Comparison of ENCODE assay signal across 33 cellular contexts in genomic region chr5:2432070-2432920, GRCh38.
"Had no signal": no experiment of that assay in that cellular context is flagged by ENCODE, and none has a peak within 500 bp of the region (broad histone marks: within the 10 kb centered on the region; RNA-seq: fewer than 3 reads in every experiment).

No MANE protein-coding gene starts in this region.

- H3K27ac ChIP-seq: ascending aorta, cardiac muscle cell, SJSA1 had no signal

- H3K4me1 ChIP-seq: ascending aorta, SJSA1 had no signal

- FAIRE-seq: TTC549 had no signal

- H3K4me2 ChIP-seq: SK-N-SH had no signal

- H3K4me1 Mint-ChIP-seq: activated CD4-positive, alpha-beta T cell treated with anti-CD3 and anti-CD28 coated beads for 36 hours; activated CD4-positive, alpha-beta T cell treated with anti-CD3 and anti-CD28 coated beads, Interleukin-2, amount 10 ng/mL, durations not matched to agents 7 days and 5 days; activated naive CD4-positive, alpha-beta T cell treated with anti-CD3 and anti-CD28 coated beads, Interleukin-2, amount 50 U/mL, for 24 hours; activated naive CD8-positive, alpha-beta T cell treated with anti-CD3 and anti-CD28 coated beads, Interleukin-2, amount 10 ng/mL, durations not matched to agents 7 days and 5 days; central memory CD8-positive, alpha-beta T cell had no signal

- H3K9me3 ChIP-seq: ascending aorta, SK-N-SH had no signal

- H3K27me3 Mint-ChIP-seq: activated CD4-positive, alpha-beta T cell treated with anti-CD3 and anti-CD28 coated beads, Interleukin-2, amount 10 ng/mL, durations not matched to agents 7 days and 5 days; activated naive CD4-positive, alpha-beta T cell treated with anti-CD3 and anti-CD28 coated beads, Interleukin-2, amount 50 U/mL, for 24 hours; activated naive CD8-positive, alpha-beta T cell treated with anti-CD3 and anti-CD28 coated beads, Interleukin-2, amount 10 ng/mL, durations not matched to agents 7 days and 5 days had no signal

- H3K4me3 ChIP-seq: ascending aorta, cardiac muscle cell, SJSA1 had no signal

- H3K9ac ChIP-seq: SK-N-SH had no signal

- H3K36me3 ChIP-seq: ascending aorta, cardiac muscle cell, SJSA1 had no signal

- H3K27ac Mint-ChIP-seq: activated CD4-positive, alpha-beta T cell treated with anti-CD3 and anti-CD28 coated beads for 36 hours; activated CD4-positive, alpha-beta T cell treated with anti-CD3 and anti-CD28 coated beads, Interleukin-2, amount 10 ng/mL, durations not matched to agents 7 days and 5 days; activated CD8-positive, alpha-beta T cell treated with anti-CD3 and anti-CD28 coated beads, Interleukin-2, amount 10 ng/mL, durations not matched to agents 7 days and 5 days; activated naive CD4-positive, alpha-beta T cell treated with anti-CD3 and anti-CD28 coated beads, Interleukin-2, amount 50 U/mL, for 24 hours; activated naive CD8-positive, alpha-beta T cell treated with anti-CD3 and anti-CD28 coated beads, Interleukin-2, amount 10 ng/mL, durations not matched to agents 7 days and 5 days; activated T-cell treated with anti-CD3 and anti-CD28 coated beads, Interleukin-2, amount 50 U/mL, for 24 hours; activated T-helper 2 cell treated with anti-CD3 and anti-CD28 coated beads, Interferon-gamma antibody, Interleukin-2, Interleukin-4, amounts not matched to agents 10 μg/mL and 5 μg/mL and 100 μg/mL, durations not matched to agents 14 hours and 24 hours and 36 hours; T-helper 1 cell treated with Interleukin-12 subunit alpha and Interleukin-12 subunit beta and Interleukin-4 antibody, amounts not matched to agents 30 μg/mL and 1 μg/mL, for 36 hours; T-helper 2 cell treated with Interferon-gamma antibody and Interleukin-4, amounts not matched to agents 5 μg/mL and 100 μg/mL, for 36 hours; WTC11 had no signal

- H3K27me3 ChIP-seq: ascending aorta, cardiac muscle cell, SJSA1 had no signal

- H3K36me3 Mint-ChIP-seq: activated naive CD4-positive, alpha-beta T cell treated with anti-CD3 and anti-CD28 coated beads, Interleukin-2, amount 50 U/mL, for 24 hours; activated naive CD8-positive, alpha-beta T cell treated with anti-CD3 and anti-CD28 coated beads, Interleukin-2, amount 10 ng/mL, durations not matched to agents 7 days and 5 days had no signal

- H3K9me3 Mint-ChIP-seq: central memory CD8-positive, alpha-beta T cell had no signal

- ATAC-seq: activated CD4-positive, alpha-beta T cell treated with anti-CD3 and anti-CD28 coated beads for 36 hours; activated CD4-positive, CD25-positive, alpha-beta regulatory T cell treated with anti-CD3 and anti-CD28 coated beads, Interleukin-2, amount 50 U/mL, for 24 hours; activated CD8-positive, alpha-beta T cell treated with anti-CD3 and anti-CD28 coated beads, Interleukin-2, amount 10 ng/mL, durations not matched to agents 7 days and 5 days; Panc1; WTC11 had no signal

- H3K4me3 Mint-ChIP-seq: activated CD4-positive, alpha-beta T cell treated with anti-CD3 and anti-CD28 coated beads for 36 hours; activated CD4-positive, alpha-beta T cell treated with anti-CD3 and anti-CD28 coated beads, Interleukin-2, amount 10 ng/mL, durations not matched to agents 7 days and 5 days; activated CD8-positive, alpha-beta T cell treated with anti-CD3 and anti-CD28 coated beads, Interleukin-2, amount 10 ng/mL, durations not matched to agents 7 days and 5 days; activated naive CD4-positive, alpha-beta T cell treated with anti-CD3 and anti-CD28 coated beads, Interleukin-2, amount 50 U/mL, for 24 hours; activated naive CD8-positive, alpha-beta T cell treated with anti-CD3 and anti-CD28 coated beads, Interleukin-2, amount 10 ng/mL, durations not matched to agents 7 days and 5 days; activated T-cell treated with anti-CD3 and anti-CD28 coated beads, Interleukin-2, amount 50 U/mL, for 24 hours; central memory CD8-positive, alpha-beta T cell; T-helper 1 cell treated with Interleukin-12 subunit alpha and Interleukin-12 subunit beta and Interleukin-4 antibody, amounts not matched to agents 30 μg/mL and 1 μg/mL, for 36 hours; T-helper 2 cell treated with Interferon-gamma antibody and Interleukin-4, amounts not matched to agents 5 μg/mL and 100 μg/mL, for 36 hours; WTC11 had no signal

- DNase-seq: activated CD4-positive, alpha-beta T cell treated with anti-CD3 and anti-CD28 coated beads for 36 hours; activated CD4-positive, alpha-beta T cell treated with anti-CD3 and anti-CD28 coated beads, Interleukin-2, amount 10 ng/mL, durations not matched to agents 7 days and 5 days; activated CD4-positive, alpha-beta T cell treated with anti-CD3 and anti-CD28 coated beads, Interleukin-2, amount 50 U/mL, for 48 hours; activated CD8-positive, alpha-beta T cell treated with anti-CD3 and anti-CD28 coated beads, Interleukin-2, amount 10 ng/mL, durations not matched to agents 7 days and 5 days; activated gamma-delta T cell; activated naive CD4-positive, alpha-beta T cell treated with Interleukin-2 at 50 U/mL for 16 hours; activated naive CD8-positive, alpha-beta T cell treated with anti-CD3 and anti-CD28 coated beads, Interleukin-2, amount 10 ng/mL, durations not matched to agents 7 days and 5 days; activated T-cell treated with anti-CD3 and anti-CD28 coated beads, Interleukin-2, amount 50 U/mL, for 24 hours; amygdala; Karpas-422; NCI-H1105; NCI-H1417 treated with DMSO at 0.1 percent for 48 hours; NCI-H1930; NCI-H2081 treated with DMSO at 0.1 percent for 48 hours; NCI-H226; NCI-H446 treated with DMSO at 0.1 percent for 48 hours; NCI-H524; NCI-H69; NCI-H82; SHP77 treated with DMSO at 0.1 percent for 48 hours; SK-N-SH had no signal
